1 cellular context compared by ENCODE assay signal in the genomic region with DNA sequence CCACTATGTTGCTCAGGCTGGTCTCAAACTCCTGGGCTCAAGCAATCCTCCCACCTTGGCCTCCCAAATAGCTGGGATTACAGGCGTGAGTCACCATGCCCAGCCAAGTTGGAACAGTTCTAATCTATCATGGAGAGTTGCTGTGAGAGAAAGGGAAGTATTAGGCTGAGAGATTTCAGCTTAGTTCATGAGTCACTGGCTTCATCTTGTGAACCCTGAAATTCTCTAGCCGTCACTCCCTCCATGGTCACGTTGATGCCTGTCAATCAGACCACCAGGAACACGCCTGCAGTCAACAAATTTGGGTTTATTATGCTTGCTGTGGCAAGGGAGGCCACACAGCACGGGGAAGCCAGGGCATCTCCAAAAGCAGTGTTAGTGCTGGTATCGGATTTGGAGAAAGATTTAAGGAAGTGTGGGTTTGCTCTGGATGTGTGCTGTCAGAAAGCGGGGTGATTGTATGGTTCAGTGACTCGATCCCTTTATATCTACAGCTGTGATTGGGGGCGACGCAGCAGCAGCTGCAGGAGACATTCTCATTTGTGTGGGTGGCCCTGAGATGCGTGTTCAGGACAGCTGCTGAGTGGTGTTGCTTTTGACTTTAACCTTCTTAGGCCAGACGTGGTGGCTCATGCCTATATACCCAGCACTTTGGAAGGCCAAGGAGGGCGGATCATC.
TF ChIP-seq lines count a peak whose summit lies in the region.

No MANE protein-coding gene starts in this region.

TF ChIP-seq in endothelial cell of umbilical vein, 7 proteins besides CTCF, POLR2A, EP300 and RAD21:
- peak; percentile 30 for TF ChIP-seq FOS (IDR thresholded peaks at IDR 0.05; ENCODE audit: borderline replicate concordance, insufficient read depth, low read length)
- TF ChIP-seq MAX (IDR thresholded peaks at IDR 0.05; ENCODE audit: insufficient read depth, insufficient read length), result no peak
